In genomic region chr11:67428052-67429001, GRCh38 we compare ENCODE assay signal across 1 cellular context.
A peak's percentile ranks its signal among the peaks of the same experiment; 100 is the strongest.
TF ChIP-seq lines count a peak whose summit lies in the region.

Gene RPS6KB2, plus strand, starts transcription at chr11:67428494. Its CDS starts 52 bp downstream, at chr11:67428546.

TF ChIP-seq in HepG2, 621 proteins besides CTCF, POLR2A, EP300 and RAD21 (continued from another document and continues in another):
- TF ChIP-seq PRDM15 (CRISPR knock-in tag; IDR thresholded peaks at IDR 0.05) (0 out of 2 replicates have a peak, but pooled peaks have one; percentile 38), STAG1 (CRISPR knock-in tag; IDR thresholded peaks at IDR 0.05) (peak; percentile 21; the same call in 1 of the 2 replicates), GPBP1L1 (CRISPR knock-in tag; IDR thresholded peaks at IDR 0.05) (no peak), TARDBP (CRISPR knock-in tag; IDR thresholded peaks at IDR 0.05) (peak; percentile 60), BORCS8-MEF2B (CRISPR knock-in tag; IDR thresholded peaks at IDR 0.05) (0 out of 2 replicates have a peak, but pooled peaks have one; percentile 38), PREB (CRISPR knock-in tag; IDR thresholded peaks at IDR 0.05) (no peak), TAF1 (CRISPR knock-in tag; IDR thresholded peaks at IDR 0.05) (peak; percentile 64; the same call in 1 of the 2 replicates), KLF9 (CRISPR knock-in tag; IDR thresholded peaks at IDR 0.05; ENCODE audit: low read depth) (peak; percentile 71; the same call in 1 of the 2 replicates), RARA (CRISPR knock-in tag; IDR thresholded peaks at IDR 0.05) (peak; percentile 33; the same call in 1 of the 2 replicates), ZNF768 (CRISPR knock-in tag; IDR thresholded peaks at IDR 0.05) (peak; percentile 35; the same call in 1 of the 2 replicates), HES4 (CRISPR knock-in tag; IDR thresholded peaks at IDR 0.05; ENCODE audit: borderline replicate concordance) (no peak), ZNF530 (CRISPR knock-in tag; IDR thresholded peaks at IDR 0.05; ENCODE audit: low read depth) (no peak), ZNF33B (CRISPR knock-in tag; IDR thresholded peaks at IDR 0.05) (no peak), ZNF138 (CRISPR knock-in tag; IDR thresholded peaks at IDR 0.05; ENCODE audit: low read depth) (no peak), DMAP1 (CRISPR knock-in tag; IDR thresholded peaks at IDR 0.05) (peak; percentile 58), ZFY (CRISPR knock-in tag; IDR thresholded peaks at IDR 0.05) (peak; percentile 94), U2AF2 (IDR thresholded peaks at IDR 0.05; ENCODE audit: low read depth, low read length) (no peak), NR2F1 (CRISPR knock-in tag; IDR thresholded peaks at IDR 0.05) (no peak), ZNF562 (CRISPR knock-in tag; IDR thresholded peaks at IDR 0.05; ENCODE audit: borderline replicate concordance) (no peak), ZBTB44 (CRISPR knock-in tag; IDR thresholded peaks at IDR 0.05) (0 out of 2 replicates have a peak, but pooled peaks have one; percentile 6), PRDM4 (CRISPR knock-in tag; IDR thresholded peaks at IDR 0.05; ENCODE audit: borderline replicate concordance) (no peak), MED8 (CRISPR knock-in tag; IDR thresholded peaks at IDR 0.05; ENCODE audit: insufficient replicate concordance) (no peak), AKAP8 (CRISPR knock-in tag; IDR thresholded peaks at IDR 0.05) (0 out of 2 replicates have a peak, but pooled peaks have one; percentile 36), KMT2B (CRISPR knock-in tag; IDR thresholded peaks at IDR 0.05) (peak; percentile 85), GZF1 (CRISPR knock-in tag; IDR thresholded peaks at IDR 0.05) (no peak), TFAP4 (IDR thresholded peaks at IDR 0.05; ENCODE audit: borderline replicate concordance, low read depth) (peak; percentile 66; the same call in 1 of the 2 replicates), SOX5 (CRISPR knock-in tag; IDR thresholded peaks at IDR 0.05; ENCODE audit: borderline replicate concordance) (peak; percentile 47; the same call in 1 of the 2 replicates), KMT2A (CRISPR knock-in tag; IDR thresholded peaks at IDR 0.05) (peak; percentile 79; the same call in 1 of the 2 replicates), THAP9 (CRISPR knock-in tag; IDR thresholded peaks at IDR 0.05; ENCODE audit: borderline replicate concordance) (peak; percentile 89; the same call in 1 of the 2 replicates), ATRX (CRISPR knock-in tag; IDR thresholded peaks at IDR 0.05; ENCODE audit: borderline replicate concordance) (no peak), TCF12 (IDR thresholded peaks at IDR 0.05) (no peak), TCF12 (CRISPR knock-in tag; IDR thresholded peaks at IDR 0.05) (no peak), ZNF101 (CRISPR knock-in tag; IDR thresholded peaks at IDR 0.05; ENCODE audit: borderline replicate concordance, low read depth) (no peak), ZNF672 (CRISPR knock-in tag; IDR thresholded peaks at IDR 0.05) (no peak), TERF1 (CRISPR knock-in tag; IDR thresholded peaks at IDR 0.05) (no peak), HNRNPUL1 (IDR thresholded peaks at IDR 0.05; ENCODE audit: low read depth, low read length) (no peak), ZNF816 (CRISPR knock-in tag; IDR thresholded peaks at IDR 0.05; ENCODE audit: borderline replicate concordance) (no peak), RXRA (CRISPR knock-in tag; IDR thresholded peaks at IDR 0.05) (no peak), PRMT3 (CRISPR knock-in tag; IDR thresholded peaks at IDR 0.05; ENCODE audit: borderline replicate concordance, low read depth) (no peak), SNAPC2 (CRISPR knock-in tag; IDR thresholded peaks at IDR 0.05) (no peak), NKX3-1 (CRISPR knock-in tag; IDR thresholded peaks at IDR 0.05) (peak; percentile 81), NONO (IDR thresholded peaks at IDR 0.05) (no peak), NONO (CRISPR knock-in tag; conservative IDR thresholded peaks at IDR 0.05) (peak; percentile 82; the same call in 1 of the 2 replicates), HNRNPH1 (optimal IDR thresholded peaks at IDR 0.05; ENCODE audit: low read depth, low read length) (no peak), ZNF850 (CRISPR knock-in tag; conservative IDR thresholded peaks at IDR 0.05) (no peak), FOSL2 (CRISPR knock-in tag; IDR thresholded peaks at IDR 0.05) (peak; percentile 75), ZFP36L2 (CRISPR knock-in tag; IDR thresholded peaks at IDR 0.05) (0 out of 2 replicates have a peak, but pooled peaks have one; percentile 37), CAMTA2 (CRISPR knock-in tag; IDR thresholded peaks at IDR 0.05; ENCODE audit: borderline replicate concordance) (0 out of 2 replicates have a peak, but pooled peaks have one; percentile 22), ZNF780A (CRISPR knock-in tag; IDR thresholded peaks at IDR 0.05) (no peak), KDM4B (CRISPR knock-in tag; IDR thresholded peaks at IDR 0.05) (no peak), SKI (IDR thresholded peaks at IDR 0.05; ENCODE audit: partially characterized antibody) (peak; percentile 38), SALL2 (CRISPR knock-in tag; IDR thresholded peaks at IDR 0.05) (peak; percentile 93), FUBP1 (CRISPR knock-in tag; IDR thresholded peaks at IDR 0.05; ENCODE audit: borderline replicate concordance) (no peak)
